22 cellular contexts compared by ENCODE assay signal in the genomic region with DNA sequence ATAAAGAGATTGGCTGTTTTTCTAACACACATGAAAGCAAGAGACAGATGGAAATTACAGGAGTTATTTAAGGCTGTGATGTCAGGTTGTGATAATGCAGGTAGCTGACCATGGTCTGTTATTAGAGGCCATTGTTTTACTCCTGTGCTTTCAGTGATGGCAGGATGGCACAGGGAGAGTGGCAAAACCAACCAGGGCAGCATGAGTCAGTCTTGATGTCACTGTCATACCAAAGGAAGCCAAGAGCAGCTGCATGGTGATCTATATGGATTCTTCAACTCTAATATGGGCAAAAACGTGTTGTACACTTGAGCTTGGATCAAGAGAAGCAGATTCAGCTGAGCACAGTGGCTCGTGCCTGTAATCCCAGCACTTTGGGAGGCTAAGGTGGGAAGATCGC.
A peak's percentile ranks its signal among the peaks of the same experiment; 100 is the strongest.
DNase-seq lines count a peak whose midpoint lies in the region; TF ChIP-seq lines count a peak whose summit lies in the region.
"Had no signal": no experiment of that assay in that cellular context is flagged by ENCODE, and none has a peak within 500 bp of the region (broad histone marks: within the 10 kb centered on the region; RNA-seq: fewer than 3 reads in every experiment).

No MANE protein-coding gene starts in this region.

- H3K9me3 ChIP-seq in thyroid gland, result no peaks in the 10 kb centered on the region
- H3K9me3 ChIP-seq: adrenal gland, gastroesophageal sphincter, uterus had no signal

- no TSS peak for BruUV-seq in Calu3 (replicated peaks; lab: Mats Ljungman, UMichigan)

- H3K27ac Mint-ChIP-seq in Calu3 (ENCODE audit: unreplicated experiment) (peak overlapping the region; percentile 99), osteocyte (ENCODE audit: unreplicated experiment) (no peak overlapping the region)
- H3K27ac Mint-ChIP-seq: activated CD4-positive, alpha-beta T cell treated with anti-CD3 and anti-CD28 coated beads, Interleukin-2, amount 10 ng/mL, durations not matched to agents 7 days and 5 days; progenitor cell of endocrine pancreas had no signal

- TF ChIP-seq POLR2A in thyroid gland (IDR thresholded peaks at IDR 0.05), result no peak

- H3K4me3 Mint-ChIP-seq in Calu3 (ENCODE audit: low read depth, unreplicated experiment) (no peak overlapping the region), osteocyte (ENCODE audit: unreplicated experiment) (no peak overlapping the region)
- H3K4me3 Mint-ChIP-seq: activated CD4-positive, alpha-beta T cell treated with anti-CD3 and anti-CD28 coated beads, Interleukin-2, amount 10 ng/mL, durations not matched to agents 7 days and 5 days had no signal

- H3K36me3 ChIP-seq in thyroid gland, result peaks cover 0 to 11% of the 10 kb centered on the region in 2 donors
- H3K36me3 ChIP-seq: adrenal gland, gastroesophageal sphincter, uterus had no signal

- CTCF ChIA-PET in Calu3 (lab: Charles Lee), result interaction anchor here (1.4 kb wide), 1 partner anchor 23 kb away, joined by 4 read pairs; no protein-coding TSS in a partner anchor

- H3K9me3 Mint-ChIP-seq in Calu3 (ENCODE audit: low read depth, unreplicated experiment), result peaks cover 1% of the 10 kb centered on the region
- peaks cover 2% of the 10 kb centered on the region for H3K9me3 Mint-ChIP-seq in osteocyte (ENCODE audit: unreplicated experiment)
- H3K9me3 Mint-ChIP-seq: activated CD4-positive, alpha-beta T cell treated with anti-CD3 and anti-CD28 coated beads, Interleukin-2, amount 10 ng/mL, durations not matched to agents 7 days and 5 days had no signal

- H3K27ac ChIP-seq in epithelial cell of prostate (peak overlapping the region; percentile 85), thyroid gland (no peak overlapping the region)
- H3K27ac ChIP-seq: adrenal gland, cardiac muscle cell, gastroesophageal sphincter, uterus had no signal

- DNase-seq in NCI-H2227 treated with DMSO at 0.1 percent for 48 hours (lab: John Stamatoyannopoulos, UW), result peak; percentile 30
- DNase-seq in NCI-H2227 (lab: John Stamatoyannopoulos, UW; ENCODE audit: unreplicated experiment), result no peak
- no peak for DNase-seq in Calu3
- peak; percentile 9 for DNase-seq in SW480 (ENCODE audit: low spot score)
- no peak for DNase-seq in epithelial cell of prostate (ENCODE audit: low read depth, low spot score)
- no peak for DNase-seq in HuH-7.5 (ENCODE audit: low spot score)
- DNase-seq in osteocyte (ENCODE audit: extremely low spot score, unreplicated experiment), result no peak
- no peak for DNase-seq in thyroid gland
- DNase-seq: 8988T; activated CD4-positive, alpha-beta T cell treated with anti-CD3 and anti-CD28 coated beads, Interleukin-2, amount 10 ng/mL, durations not matched to agents 7 days and 5 days; activated T-cell treated with anti-CD3 and anti-CD28 coated beads, Interleukin-2, amount 50 U/mL, for 1 hour; adrenal gland; erythroblast; GOT3; mesendoderm; NCI-H1436; NCI-H2171 treated with DMSO at 0.1 percent for 48 hours; stimulated activated CD4-positive, alpha-beta T cell treated with anti-CD3 and anti-CD28 coated beads, Interleukin-4, amount 100 ng/mL, for 1 hour; uterus had no signal

- H3K4me1 ChIP-seq in thyroid gland, result no peaks in the 10 kb centered on the region
- H3K4me1 ChIP-seq: gastroesophageal sphincter, uterus had no signal

- no peak for TF ChIP-seq CTCF in Calu3 (IDR thresholded peaks at IDR 0.05; ENCODE audit: unreplicated experiment)
- no peak for TF ChIP-seq CTCF in osteocyte (IDR thresholded peaks at IDR 0.05)
- no peak for TF ChIP-seq CTCF in thyroid gland (IDR thresholded peaks at IDR 0.05)

- intact Hi-C loops in Calu3 (cut with micrococcal nuclease; ENCODE audit: unreplicated experiment) (loop anchor here (5.0 kb wide), 1 partner anchor 37 kb away; no protein-coding TSS in a partner anchor), thyroid gland (cut with DNase I) (no loop called here)

- no peaks in the 10 kb centered on the region for H3K27me3 ChIP-seq in thyroid gland
- H3K27me3 ChIP-seq: adrenal gland, cardiac muscle cell, gastroesophageal sphincter, uterus had no signal

- peaks cover 26% of the 10 kb centered on the region for H3K36me3 Mint-ChIP-seq in Calu3 (ENCODE audit: insufficient read depth, unreplicated experiment)
- H3K36me3 Mint-ChIP-seq in osteocyte (ENCODE audit: unreplicated experiment), result no peaks in the 10 kb centered on the region

- H3K4me3 ChIP-seq in thyroid gland (replicated peaks in 1 of 3), result no peak overlapping the region
- H3K4me3 ChIP-seq: adrenal gland, cardiac muscle cell, gastroesophageal sphincter, uterus had no signal

- peaks cover 37% of the 10 kb centered on the region for H3K4me1 Mint-ChIP-seq in Calu3 (ENCODE audit: low read depth, unreplicated experiment)
- peaks cover 13% of the 10 kb centered on the region for H3K4me1 Mint-ChIP-seq in osteocyte (ENCODE audit: unreplicated experiment)

- H3K27me3 Mint-ChIP-seq in Calu3 (ENCODE audit: unreplicated experiment), result no peaks in the 10 kb centered on the region
- no peaks in the 10 kb centered on the region for H3K27me3 Mint-ChIP-seq in osteocyte (ENCODE audit: unreplicated experiment)
- H3K27me3 Mint-ChIP-seq: activated CD4-positive, alpha-beta T cell treated with anti-CD3 and anti-CD28 coated beads, Interleukin-2, amount 10 ng/mL, durations not matched to agents 7 days and 5 days; progenitor cell of endocrine pancreas had no signal

- WGBS in thyroid gland, 2 donors, result 55 to 63% methylated on average over 3 of the region's 3 CpGs

Comparison
In these comparisons a context has a peak if more than half of its experiments do, and no peak if none do; other contexts are left out.
1. DNase-seq: peak in NCI-H2227 treated with DMSO at 0.1 percent for 48 hours (single experiment) and SW480 (single experiment); none in NCI-H2227 (single experiment), Calu3 (single experiment), epithelial cell of prostate (single experiment), HuH-7.5 (single experiment), osteocyte (single experiment) and thyroid gland (0 of 2).